Comparison of ENCODE assay signal across 8 cellular contexts in genomic region chr11:68212421-68213134, GRCh38. TPM values are rescaled to one million over a fixed set of nuclear protein-coding genes. Genes with fewer than 3 reads are reported as not detected.
A peak's percentile ranks its signal among the peaks of the same experiment; 100 is the strongest.
DNase-seq lines count a peak whose midpoint lies in the region; ATAC-seq and TF ChIP-seq lines count a peak whose summit lies in the region.

No MANE protein-coding gene starts in this region.

- no peaks in the 10 kb centered on the region for H3K27me3 ChIP-seq in ectodermal cell (ENCODE audit: control insufficient read depth, insufficient read depth, low read length, poor library complexity, severe bottlenecking)
- no peaks in the 10 kb centered on the region for H3K27me3 ChIP-seq in lung (ENCODE audit: control insufficient read depth, insufficient read depth)

- ATAC-seq in HG02852 (IDR thresholded peaks at IDR 0.05; ENCODE audit: unreplicated experiment) (peak; percentile 46), lung (ENCODE audit: insufficient read depth, low FRiP score) (peak; percentile 45)

- TF ChIP-seq CTCF in lung (IDR thresholded peaks at IDR 0.05; ENCODE audit: control extremely low read depth, extremely low read depth), result no peak

- H3K36me3 ChIP-seq in ectodermal cell (ENCODE audit: control insufficient read depth, insufficient read depth, low read length) (no peaks in the 10 kb centered on the region), lung (ENCODE audit: control insufficient read depth in 2 of 2, insufficient read depth in 2 of 2, low read length in 2 of 2) (no peaks in the 10 kb centered on the region)

- H3K9me3 ChIP-seq in ectodermal cell (ENCODE audit: control insufficient read depth, low read length) (no peaks in the 10 kb centered on the region), lung (ENCODE audit: control insufficient read depth in 2 of 2, insufficient read depth in 1 of 2, low read length in 1 of 2) (no peaks in the 10 kb centered on the region)

- 0 to 1% methylated on average over 79 to 80 of the region's 80 CpGs for WGBS in ectodermal cell, 2 experiments
- 0% methylated on average over 38 to 80 of the region's 80 CpGs for WGBS in lung, 2 donors

- DNase-seq in NCI-H1436 (lab: John Stamatoyannopoulos, UW) (peak; percentile 44), NCI-H1436 treated with DMSO at 0.1 percent for 48 hours (lab: John Stamatoyannopoulos, UW) (no peak), NCI-H226 (peak; percentile 70), lung (ENCODE audit: low spot score) (peak; percentile 76)
- DNase-seq in activated CD4-positive, alpha-beta T cell treated with anti-CD3 and anti-CD28 coated beads, Interleukin-2, amount 50 U/mL, for 1 hour, result peak; percentile 47
- DNase-seq in stimulated activated CD8-positive, alpha-beta memory T cell treated with anti-CD3 and anti-CD28 coated beads, Interleukin-15, amount 100 ng/mL, for 4 hours (ENCODE audit: low read depth in 2 of 2), result peak; percentile 25 to 39

- H3K4me3 ChIP-seq in ectodermal cell (ENCODE audit: insufficient read depth, low read depth, low read length) (peak overlapping the region; percentile 89), lung (peak overlapping the region; percentile 98)

- H3K27ac ChIP-seq in ectodermal cell (ENCODE audit: insufficient read depth, low read depth, low read length, poor library complexity, severe bottlenecking) (peak overlapping the region; percentile 97), lung (ENCODE audit: low read depth in 1 of 2, low read length in 1 of 2) (peak overlapping the region; percentile 95 to 100)

- H3K4me1 ChIP-seq in ectodermal cell (ENCODE audit: control insufficient read depth, insufficient read depth, low read length) (peaks cover 15% of the 10 kb centered on the region), lung (ENCODE audit: control insufficient read depth in 2 of 2, insufficient read depth in 2 of 2, low read length in 2 of 2) (peaks cover 9 to 14% of the 10 kb centered on the region in 2 donors)

RNA-seq across cellular contexts. Expression of gene KMT5B, which starts 0.5 kb away (rescaled TPM):
- 51.9 TPM for polyA plus RNA-seq in ectodermal cell (2013, experiment 1 of 4)
- polyA plus RNA-seq in ectodermal cell (2013, experiment 2 of 4), result 59.1 TPM
- polyA plus RNA-seq in ectodermal cell (2013, experiment 3 of 4), result 46.7 TPM
- 53.6 TPM for polyA plus RNA-seq in ectodermal cell (2013, experiment 4 of 4)
- 10 to 100 TPM; 35.7 to 78.2 TPM for total RNA-seq in lung
- 10 to 100 TPM; 15.1 to 16.5 TPM for polyA plus RNA-seq in lung

RNA-seq across cellular contexts. Expression of gene C11orf24, which starts 59.2 kb away (rescaled TPM):
- polyA plus RNA-seq in ectodermal cell (2013, experiment 1 of 4), result 33.8 TPM
- 29.3 TPM for polyA plus RNA-seq in ectodermal cell (2013, experiment 2 of 4)
- polyA plus RNA-seq in ectodermal cell (2013, experiment 3 of 4), result 27.8 TPM
- polyA plus RNA-seq in ectodermal cell (2013, experiment 4 of 4), result 28.5 TPM
- 10 to 100 TPM in 1 of 2 donors, 1 to 10 TPM in 1; 9.8 to 50.0 TPM for total RNA-seq in lung
- polyA plus RNA-seq in lung, result 10 to 100 TPM; 25.4 to 33.9 TPM
